ENCODE assay signal across 1 cellular context in the genomic region with DNA sequence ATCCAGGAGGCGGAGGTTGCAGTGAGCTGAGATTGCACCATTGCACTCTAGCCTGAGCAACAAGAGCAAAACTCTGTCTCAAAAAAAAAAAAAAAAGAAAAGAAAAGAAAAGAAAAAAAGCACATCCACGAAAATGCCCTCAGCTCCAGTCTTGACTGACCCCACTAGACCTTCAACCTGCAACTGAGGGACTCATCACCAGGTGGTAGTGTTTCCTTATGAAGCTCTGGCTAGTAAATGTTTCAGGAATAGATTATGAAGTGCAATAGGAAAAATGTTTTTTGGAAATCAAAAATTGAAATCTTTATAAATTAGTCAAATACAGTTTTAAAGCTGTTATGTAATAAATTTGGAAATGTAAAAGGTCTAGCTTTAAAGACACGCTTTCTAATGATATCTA.
TF ChIP-seq lines count a peak whose summit lies in the region.

No MANE protein-coding gene starts in this region.

TF ChIP-seq in GM23338, 12 proteins besides CTCF, POLR2A, EP300 and RAD21 (continued from another document):
- no peak for TF ChIP-seq REST (IDR thresholded peaks at IDR 0.05; ENCODE audit: unreplicated experiment)
